In genomic region chr1:3783651-3784474, GRCh38 we compare ENCODE assay signal across 1 cellular context.
TF ChIP-seq lines count a peak whose summit lies in the region.

No MANE protein-coding gene starts in this region.

TF ChIP-seq in K562, 482 proteins besides CTCF, POLR2A, EP300 and RAD21:
- TF ChIP-seq PURB (CRISPR knock-in tag; IDR thresholded peaks at IDR 0.05; ENCODE audit: low read depth) (no peak), USF1 (CRISPR knock-in tag; IDR thresholded peaks at IDR 0.05) (0 out of 2 replicates have a peak, but pooled peaks have one; percentile 26), HCFC1 (IDR thresholded peaks at IDR 0.05; ENCODE audit: low read depth, low read length) (no peak), ZZZ3 (IDR thresholded peaks at IDR 0.05) (no peak), RFX7 (CRISPR knock-in tag; IDR thresholded peaks at IDR 0.05) (no peak), ZKSCAN3 (CRISPR knock-in tag; IDR thresholded peaks at IDR 0.05) (no peak), HIVEP1 (CRISPR knock-in tag; IDR thresholded peaks at IDR 0.05) (no peak), ZNF354B (CRISPR knock-in tag; IDR thresholded peaks at IDR 0.05) (no peak), SRSF7 (optimal IDR thresholded peaks at IDR 0.05; ENCODE audit: low read depth, low read length) (no peak), ETV6 (IDR thresholded peaks at IDR 0.05; ENCODE audit: borderline replicate concordance in 1 of 2, low read depth in 2 of 2, low read length in 1 of 2) (no peak), ETV6 (CRISPR knock-in tag; IDR thresholded peaks at IDR 0.05; ENCODE audit: borderline replicate concordance) (no peak), RBM22 (IDR thresholded peaks at IDR 0.05; ENCODE audit: low read depth, low read length, poor library complexity, severe bottlenecking) (peak; percentile 58), ZFP30 (CRISPR knock-in tag; IDR thresholded peaks at IDR 0.05; ENCODE audit: borderline replicate concordance) (no peak), CTCFL (IDR thresholded peaks at IDR 0.05; ENCODE audit: borderline replicate concordance, insufficient read depth, low read depth, low read length, poor library complexity, severe bottlenecking) (no peak), POLR2G (IDR thresholded peaks at IDR 0.05; ENCODE audit: low read depth, low read length) (peak; percentile 71), POLR2AphosphoS2 (IDR thresholded peaks at IDR 0.05; ENCODE audit: low read length) (0 out of 2 replicates have a peak, but pooled peaks have one; percentile 37), RBFOX2 (IDR thresholded peaks at IDR 0.05; ENCODE audit: low read depth, low read length) (peak; percentile 45; the same call in 1 of the 2 replicates), ZNF512 (tag; IDR thresholded peaks at IDR 0.05) (no peak)
